10 cellular contexts compared by ENCODE assay signal in genomic region chr5:68225188-68225910, GRCh38. TPM values are rescaled to one million over a fixed set of nuclear protein-coding genes. Genes with fewer than 3 reads are reported as not detected.
DNase-seq lines count a peak whose midpoint lies in the region; ATAC-seq, FAIRE-seq and TF ChIP-seq lines count a peak whose summit lies in the region.
"Had no signal": no experiment of that assay in that cellular context is flagged by ENCODE, and none has a peak within 500 bp of the region (broad histone marks: within the 10 kb centered on the region; RNA-seq: fewer than 3 reads in every experiment).

No MANE protein-coding gene starts in this region.

- H3K36me3 ChIP-seq in K562 (ENCODE audit: control insufficient read depth, insufficient read depth, low read length) = no peaks in the 10 kb centered on the region
- peaks cover 0 to 32% of the 10 kb centered on the region in 2 donors for H3K36me3 ChIP-seq in left lung
- peaks cover 0 to 18% (median 4%) of the 10 kb centered on the region in 4 donors for H3K36me3 ChIP-seq in transverse colon

- in situ Hi-C loops in K562 (cut with MboI) = no loop called here
- in situ Hi-C loops in transverse colon (cut with MboI; ENCODE audit: low pct_ligation_motif_present in 1 of 4, low pct_unique_long_range_greater_than_20kb in 1 of 4, low sequenced_read_pairs in 3 of 4) = no loop called here

- peak overlapping the region; percentile 55 for H3K4me2 ChIP-seq in K562 (ENCODE audit: insufficient read depth, low read length)

- H3K9me3 ChIP-seq in K562 (replicated peaks; ENCODE audit: control insufficient read depth, insufficient read depth, low read depth, low read length) (0 out of 2 replicates have a peak, but pooled peaks cover 2% of the 10 kb centered on the region), left lung (no peaks in the 10 kb centered on the region), transverse colon (no peaks in the 10 kb centered on the region)

- H3K79me2 ChIP-seq in K562 (ENCODE audit: control insufficient read depth, insufficient read depth, low read length) = no peaks in the 10 kb centered on the region

- CTCF ChIA-PET in K562 (lab: Yijun Ruan, JAX; ENCODE audit: low intra/inter-chr PET ratio) = no interaction called here

- 20% methylated on average over 12 of the region's 12 CpGs for WGBS in K562 (ENCODE audit: insufficient coverage, low coverage, missing lambda C conversion rate)
- WGBS in transverse colon (ENCODE audit: low coverage in 1 of 2), 2 donors = 51 to 60% methylated on average over 6 to 12 of the region's 12 CpGs

- no peak for TF ChIP-seq CTCF in K562 (IDR thresholded peaks at IDR 0.05 in 2 of 3, conservative IDR thresholded peaks at IDR 0.05 in 1 of 3; ENCODE audit: insufficient read depth in 2 of 3, low read depth in 1 of 3, low read length in 3 of 3)
- TF ChIP-seq CTCF in left lung (IDR thresholded peaks at IDR 0.05) = no peak
- TF ChIP-seq CTCF in transverse colon (IDR thresholded peaks at IDR 0.05) = no peak

- ATAC-seq in K562 = peak; percentile 51
- peak; percentile 62 for ATAC-seq in left lung

- H4K20me1 ChIP-seq in K562 (replicated peaks; ENCODE audit: control insufficient read depth, insufficient read depth, low read length) = peaks cover 15% of the 10 kb centered on the region; the same call in 1 of the 2 replicates

- no peak for FAIRE-seq in K562 (lab: Jason Lieb, UNC)

- no peaks in the 10 kb centered on the region for H3K9me1 ChIP-seq in K562 (ENCODE audit: control insufficient read depth, insufficient read depth, low read length)

- DNase-seq in NCI-H345 (lab: John Stamatoyannopoulos, UW) (peak; percentile 23), NCI-H345 treated with DMSO at 0.1 percent for 48 hours (lab: John Stamatoyannopoulos, UW; ENCODE audit: unreplicated experiment) (no peak), K562 (ENCODE audit: extremely low read depth in 1 of 4, low spot score in 3 of 4) (no peak), left lung (peak in 1 of 2 donors; percentile 59), transverse colon (peak; percentile 69), NCI-H1436 treated with DMSO at 0.1 percent for 48 hours (lab: John Stamatoyannopoulos, UW) (no peak), NCI-H510A treated with DMSO at 0.1 percent for 48 hours (lab: John Stamatoyannopoulos, UW) (no peak), activated gamma-delta T cell treated with Interleukin-2 at 50 U/mL for 16 hours (no peak)
- DNase-seq: DND-41, Karpas-422 had no signal

- no peak overlapping the region; a peak in 1 of 4 replicates for H3K9ac ChIP-seq in K562 (ENCODE audit: insufficient read depth in 1 of 2, low read depth in 2 of 2, low read length in 2 of 2)

- H3K27ac ChIP-seq in K562 (ENCODE audit: extremely low read depth, low read depth, low read length) = no peak overlapping the region
- peak overlapping the region; percentile 45 to 63 for H3K27ac ChIP-seq in left lung
- peak overlapping the region; percentile 68 to 86 (median 76) for H3K27ac ChIP-seq in transverse colon

- no TSS peak for BruUV-seq in K562 (replicated peaks; lab: Mats Ljungman, UMichigan)

- POLR2A ChIA-PET in K562 (lab: Yijun Ruan, JAX) = interaction anchor here (1.4 kb wide), 1 partner anchor 9 kb away, joined by 5 read pairs; the partner anchor contains the start of gene PIK3R1

- intact Hi-C loops in K562 (cut with micrococcal nuclease) = no loop called here
- intact Hi-C loops in left lung (cut with DNase I) = no loop called here
- intact Hi-C loops in transverse colon (cut with DNase I; ENCODE audit: low total_unique reads) = no loop called here

- TF ChIP-seq RAD21 in K562 (CRISPR knock-in tag; conservative IDR thresholded peaks at IDR 0.05 in 1 of 2, IDR thresholded peaks at IDR 0.05 in 1 of 2) = no peak

- peaks cover 3 to 5% of the 10 kb centered on the region in 2 experiments; a peak in 2 of 5 replicates for H3K27me3 ChIP-seq in K562 (ENCODE audit: control insufficient read depth in 2 of 2, insufficient read depth in 2 of 2, low read length in 2 of 2)
- H3K27me3 ChIP-seq in left lung = no peaks in the 10 kb centered on the region
- H3K27me3 ChIP-seq in transverse colon = no peaks in the 10 kb centered on the region

- peak overlapping the region; percentile 16; the same call in 1 of the 2 replicates for H2AFZ ChIP-seq in K562 (ENCODE audit: low read depth, low read length)

- TF ChIP-seq POLR2A in K562 (conservative IDR thresholded peaks at IDR 0.05) (no peak), transverse colon (IDR thresholded peaks at IDR 0.05) (no peak)

- no peak overlapping the region for H3K4me3 ChIP-seq in K562
- H3K4me3 ChIP-seq in left lung = no peak overlapping the region
- peak overlapping the region in 2 of 4 donors; percentile 1 to 17 for H3K4me3 ChIP-seq in transverse colon

- TF ChIP-seq EP300 in K562 (IDR thresholded peaks at IDR 0.05; ENCODE audit: low read length) (no peak), transverse colon (IDR thresholded peaks at IDR 0.05; ENCODE audit: low read depth) (no peak)

- H3K4me1 ChIP-seq in K562 (replicated peaks in 1 of 2; ENCODE audit: control insufficient read depth in 2 of 2, insufficient read depth in 2 of 2, low read length in 2 of 2) = peaks cover 8 to 13% of the 10 kb centered on the region in 2 experiments; a peak in 4 of 5 replicates
- peaks cover 20 to 62% of the 10 kb centered on the region in 2 donors for H3K4me1 ChIP-seq in left lung
- peaks cover 28 to 92% (median 74%) of the 10 kb centered on the region in 4 donors for H3K4me1 ChIP-seq in transverse colon

TF ChIP-seq in K562, 482 proteins besides CTCF, POLR2A, EP300 and RAD21:
- TF ChIP-seq NRF1 (conservative IDR thresholded peaks at IDR 0.05 in 1 of 2, IDR thresholded peaks at IDR 0.05 in 1 of 2) (peak; percentile 18 to 54; a peak in 2 of 4 replicates), CAMTA2 (CRISPR knock-in tag; conservative IDR thresholded peaks at IDR 0.05) (no peak), NFIC (IDR thresholded peaks at IDR 0.05) (peak; percentile 54), NR2C1 (IDR thresholded peaks at IDR 0.05) (no peak), NR2C1 (tag; IDR thresholded peaks at IDR 0.05) (no peak), CEBPG (CRISPR knock-in tag; IDR thresholded peaks at IDR 0.05) (no peak), CEBPG (tag; conservative IDR thresholded peaks at IDR 0.05 in 1 of 2, IDR thresholded peaks at IDR 0.05 in 1 of 2) (peak in 1 of 2 experiments; percentile 40; a peak in 1 of 4 replicates)
TF ChIP-seq in K562: peak in this region for 3.

RNA-seq across cellular contexts. Expression of gene PIK3R1, which starts 9.8 kb away (rescaled TPM):
- 5.6 and 13.8 TPM in 2 replicates for total RNA-seq in K562 (2011; cell fraction: chromatin; rRNA removed; ENCODE audit: low replicate concordance)
- 1.5 and 2.1 TPM in 2 replicates for total RNA-seq in K562 (2011; cell fraction: nucleolus; rRNA removed)
- total RNA-seq in K562 (2011; cell fraction: nucleoplasm; rRNA removed) = 3.5 and 5.3 TPM in 2 replicates
- total RNA-seq in K562 (2014; rRNA removed) (4.8 and 5.2 TPM in 2 replicates), K562 (2014; rRNA removed; fragmentation: Illumina TruSeq; extraction: Trizol) (5.4 and 7.1 TPM in 2 replicates), K562 (2015; rRNA removed; fragmentation: Illumina TruSeq; extraction: Trizol) (7.2 and 9.7 TPM in 2 replicates), K562 (2021) (7.2 and 9.2 TPM in 2 replicates), left lung (10 to 100 TPM; 70.9 to 89.4 TPM), transverse colon (100 to 1,000 TPM in 1 of 4 donors, 10 to 100 TPM in 3; 44.9 to 222 (median 81.6) TPM)
- polyA plus RNA-seq in K562 (2011; rRNA removed) (1.9 and 2.5 TPM in 2 replicates), K562 (2014; fragmentation: Illumina TruSeq; extraction: Trizol) (5.1 and 8.0 TPM in 2 replicates), K562 (2014; fragmentation: Nextera tagmentation; extraction: Ambion mirVana) (1 to 10 TPM; 1.1 to 1.8 TPM), K562 (2014; rRNA removed) (2.4 and 3.9 TPM in 2 replicates)
- polyA plus RNA-seq in K562 (2011; cell fraction: cytosol; rRNA removed) = 0.55 and 1.0 TPM in 2 replicates
- 3.6 and 3.9 TPM in 2 replicates for polyA plus RNA-seq in K562 (2011; cell fraction: nucleus; rRNA removed)
- polyA plus RNA-seq in K562 (2012) = 5.4 and 6.2 TPM in 2 replicates
- 7.3 and 8.4 TPM in 2 replicates for polyA minus RNA-seq in K562 (2011; rRNA and poly(A)+ RNA removed)
- polyA minus RNA-seq in K562 (2011; cell fraction: cytosol; rRNA and poly(A)+ RNA removed) = 3.5 and 6.9 TPM in 2 replicates
- 5.7 and 11.1 TPM in 2 replicates for polyA minus RNA-seq in K562 (2011; cell fraction: nucleus; rRNA and poly(A)+ RNA removed)

Comparison
In these comparisons a context has a peak if more than half of its experiments do, and no peak if none do; other contexts are left out.
1. DNase-seq: peak in NCI-H345 (single experiment) and transverse colon (single experiment); none in NCI-H345 treated with DMSO at 0.1 percent for 48 hours (single experiment), K562 (0 of 4), NCI-H1436 treated with DMSO at 0.1 percent for 48 hours (single experiment), NCI-H510A treated with DMSO at 0.1 percent for 48 hours (single experiment) and activated gamma-delta T cell treated with Interleukin-2 at 50 U/mL for 16 hours (single experiment).